In the genomic region with DNA sequence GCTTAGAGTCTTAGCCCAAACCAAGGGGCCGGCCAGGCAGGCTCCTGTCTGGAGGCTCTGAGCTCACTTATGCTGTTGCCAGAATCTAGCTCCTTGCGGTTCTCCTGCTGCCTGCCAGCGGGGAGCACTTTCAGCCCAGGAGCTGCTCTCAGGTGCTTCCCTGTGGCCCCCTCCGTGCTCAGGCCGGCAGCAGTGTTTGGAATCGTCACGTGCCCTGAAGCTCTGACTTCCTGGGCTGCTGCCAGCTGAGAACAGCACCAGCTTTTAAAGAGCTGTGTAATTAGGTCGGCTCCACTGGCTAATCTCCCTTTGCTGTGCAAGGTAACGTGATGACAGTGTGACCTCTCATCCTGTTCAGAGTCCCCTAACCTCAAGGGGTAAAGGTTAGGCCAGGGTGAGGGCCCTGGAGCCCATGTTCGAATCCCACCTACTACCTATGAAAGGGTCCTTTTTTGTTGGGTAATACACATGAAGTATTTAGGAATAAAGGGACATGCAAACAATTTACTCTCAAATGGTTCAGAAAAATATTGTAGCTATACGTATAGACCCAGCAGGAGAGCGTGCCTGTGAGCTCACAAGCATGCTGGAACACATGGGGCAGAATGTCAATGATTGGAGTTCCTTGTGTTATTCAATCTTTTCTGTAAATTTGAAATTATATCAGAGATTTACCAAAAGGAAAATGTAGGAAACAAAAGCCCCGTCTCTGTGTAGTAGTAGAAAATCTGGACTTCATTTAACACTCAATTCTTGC, we compare ENCODE assay signal across 8 cellular contexts. TPM values are rescaled to one million over a fixed set of nuclear protein-coding genes. Genes with fewer than 3 reads are reported as not detected.
A peak's percentile ranks its signal among the peaks of the same experiment; 100 is the strongest.
DNase-seq lines count a peak whose midpoint lies in the region; ATAC-seq and TF ChIP-seq lines count a peak whose summit lies in the region.

No MANE protein-coding gene starts in this region.

- peak overlapping the region; percentile 32 for H3K27ac ChIP-seq in WERI-Rb-1
- no peak overlapping the region for H3K27ac ChIP-seq in right cardiac atrium (ENCODE audit: low read length)
- H3K27ac ChIP-seq in transverse colon = no peak overlapping the region

- no peak for TF ChIP-seq POLR2A in transverse colon (IDR thresholded peaks at IDR 0.05)

- no peak overlapping the region for H3K4me3 ChIP-seq in WERI-Rb-1 (ENCODE audit: low read depth, low read length)
- no peak overlapping the region for H3K4me3 ChIP-seq in right cardiac atrium (ENCODE audit: low read length)
- H3K4me3 ChIP-seq in transverse colon = no peak overlapping the region

- TF ChIP-seq CTCF in WERI-Rb-1 (IDR thresholded peaks at IDR 0.05; ENCODE audit: low read depth, low read length) (no peak), transverse colon (IDR thresholded peaks at IDR 0.05) (no peak), GM13977 (IDR thresholded peaks at IDR 0.05; ENCODE audit: extremely low read depth, insufficient read depth, missing control alignments) (no peak)

- TF ChIP-seq EP300 in transverse colon (IDR thresholded peaks at IDR 0.05; ENCODE audit: low read depth) = no peak

- peak; percentile 46 for DNase-seq in EL
- DNase-seq in NCI-H146 treated with DMSO at 0.1 percent for 48 hours (lab: John Stamatoyannopoulos, UW; ENCODE audit: unreplicated experiment) = peak; percentile 78
- peak; percentile 86 for DNase-seq in WERI-Rb-1
- DNase-seq in right cardiac atrium = peak; percentile 68 to 88 (median 86)
- peak; percentile 71 for DNase-seq in transverse colon
- no peak for DNase-seq in GM13977 (ENCODE audit: low spot score)
- no peak for DNase-seq in stimulated activated CD4-positive, alpha-beta T cell treated with anti-CD3 and anti-CD28 coated beads, Interleukin-4, amount 100 ng/mL, for 4 hours

- in situ Hi-C loops in transverse colon (cut with MboI; ENCODE audit: low pct_ligation_motif_present in 1 of 4, low pct_unique_long_range_greater_than_20kb in 1 of 4, low sequenced_read_pairs in 3 of 4) (no loop called here), GM13977 (cut with MboI; ENCODE audit: low pct_unique_long_range_greater_than_20kb, low sequenced_read_pairs, unreplicated experiment) (no loop called here)

- no peaks in the 10 kb centered on the region for H3K36me3 ChIP-seq in WERI-Rb-1
- no peaks in the 10 kb centered on the region for H3K36me3 ChIP-seq in transverse colon

- ATAC-seq in right cardiac atrium (peak; percentile 69 to 76), GM19397 (IDR thresholded peaks at IDR 0.05; ENCODE audit: unreplicated experiment) (no peak)

- H3K4me1 ChIP-seq in right cardiac atrium (ENCODE audit: control insufficient read depth, insufficient read depth, low read length) = peaks cover 9% of the 10 kb centered on the region
- peaks cover 0 to 20% (median 4%) of the 10 kb centered on the region in 4 donors for H3K4me1 ChIP-seq in transverse colon

- 35% methylated on average over 13 of the region's 13 CpGs for WGBS in right cardiac atrium
- WGBS in transverse colon (ENCODE audit: low coverage in 1 of 2), 2 donors = 40 to 47% methylated on average over 5 to 12 of the region's 13 CpGs

- intact Hi-C loops in right cardiac atrium (cut with DNase I) = no loop called here
- intact Hi-C loops in transverse colon (cut with DNase I; ENCODE audit: low total_unique reads) = no loop called here

- H3K9me3 ChIP-seq in WERI-Rb-1 (ENCODE audit: severe bottlenecking) = no peaks in the 10 kb centered on the region
- H3K9me3 ChIP-seq in right cardiac atrium (ENCODE audit: control insufficient read depth, low read length) = no peaks in the 10 kb centered on the region
- no peaks in the 10 kb centered on the region for H3K9me3 ChIP-seq in transverse colon

- H3K27me3 ChIP-seq in WERI-Rb-1 (ENCODE audit: insufficient read depth, low read depth, severe bottlenecking) (no peaks in the 10 kb centered on the region), right cardiac atrium (ENCODE audit: control insufficient read depth, insufficient read depth) (no peaks in the 10 kb centered on the region), transverse colon (no peaks in the 10 kb centered on the region)

RNA-seq across cellular contexts. Expression of a gene that starts 16.6 kb away (rescaled TPM):
- 10 to 100 TPM in 3 of 4 donors, 1 to 10 TPM in 1; 9.0 to 15.9 (median 14.2) TPM for total RNA-seq in right cardiac atrium
- polyA plus RNA-seq in right cardiac atrium = 7.8 TPM
- 10 to 100 TPM; 12.7 to 23.5 (median 17.6) TPM for total RNA-seq in transverse colon

RNA-seq across cellular contexts. Expression of a gene that starts 19.0 kb away (rescaled TPM):
- total RNA-seq in right cardiac atrium = 100 to 1,000 TPM in 1 of 4 donors, 10 to 100 TPM in 3; 53.0 to 113 (median 79.0) TPM
- polyA plus RNA-seq in right cardiac atrium = 66.5 TPM
- 10 to 100 TPM in 3 of 4 donors, 1 to 10 TPM in 1; 1.9 to 56.7 (median 28.4) TPM for total RNA-seq in transverse colon

Comparison
In these comparisons a context has a peak if more than half of its experiments do, and no peak if none do; other contexts are left out.
1. DNase-seq: peak in EL (single experiment), NCI-H146 treated with DMSO at 0.1 percent for 48 hours (single experiment), WERI-Rb-1 (single experiment), right cardiac atrium (3 of 3) and transverse colon (single experiment); none in GM13977 (single experiment) and stimulated activated CD4-positive, alpha-beta T cell treated with anti-CD3 and anti-CD28 coated beads, Interleukin-4, amount 100 ng/mL, for 4 hours (0 of 2).